11 cellular contexts compared by ENCODE assay signal in genomic region chr17:17778308-17779014, GRCh38. TPM values are rescaled to one million over a fixed set of nuclear protein-coding genes. Genes with fewer than 3 reads are reported as not detected.
DNase-seq lines count a peak whose midpoint lies in the region; ATAC-seq and TF ChIP-seq lines count a peak whose summit lies in the region.
"Had no signal": no experiment of that assay in that cellular context is flagged by ENCODE, and none has a peak within 500 bp of the region (broad histone marks: within the 10 kb centered on the region; RNA-seq: fewer than 3 reads in every experiment).

No MANE protein-coding gene starts in this region.

- DNase-seq in GM03348 (ENCODE audit: low spot score) (peak; percentile 56), choroid plexus epithelial cell (ENCODE audit: low read depth) (peak; percentile 78), hippocampal formation (lab: John Stamatoyannopoulos, UW) (peak; percentile 33 to 74), sigmoid colon (peak; percentile 96), OCI-M1 (lab: John Stamatoyannopoulos, UW) (no peak)
- no peak for DNase-seq in effector memory CD4-positive, alpha-beta T cell
- DNase-seq in activated CD4-positive, CD25-positive, alpha-beta regulatory T cell (lab: John Stamatoyannopoulos, UW): no peak
- DNase-seq: activated gamma-delta T cell, COR-L47 had no signal

- H3K27ac ChIP-seq in sigmoid colon: peak overlapping the region; percentile 87 to 93 (median 92)
- no peak overlapping the region for H3K27ac ChIP-seq in effector memory CD4-positive, alpha-beta T cell (ENCODE audit: insufficient read depth, low read length, poor library complexity, severe bottlenecking)

- H3K9me3 ChIP-seq in sigmoid colon: no peaks in the 10 kb centered on the region
- no peaks in the 10 kb centered on the region for H3K9me3 ChIP-seq in effector memory CD4-positive, alpha-beta T cell (ENCODE audit: control insufficient read depth, low read length)

- H3K4me3 ChIP-seq in choroid plexus epithelial cell (ENCODE audit: low read depth, low read length): no peak overlapping the region
- H3K4me3 ChIP-seq in sigmoid colon: no peak overlapping the region
- no peak overlapping the region for H3K4me3 ChIP-seq in effector memory CD4-positive, alpha-beta T cell (ENCODE audit: insufficient read depth, low read depth, low read length, poor library complexity, severe bottlenecking)

- no peaks in the 10 kb centered on the region for H3K27me3 ChIP-seq in sigmoid colon
- no peaks in the 10 kb centered on the region for H3K27me3 ChIP-seq in effector memory CD4-positive, alpha-beta T cell (replicated peaks; ENCODE audit: control insufficient read depth, insufficient read depth, low read length, poor library complexity, severe bottlenecking)

- H3K4me1 ChIP-seq in sigmoid colon: peaks cover 2 to 90% (median 77%) of the 10 kb centered on the region in 4 donors
- H3K4me1 ChIP-seq in effector memory CD4-positive, alpha-beta T cell (ENCODE audit: control insufficient read depth, insufficient read depth, low read length, poor library complexity, severe bottlenecking): peaks cover 8% of the 10 kb centered on the region

- TF ChIP-seq EP300 in sigmoid colon (IDR thresholded peaks at IDR 0.05): no peak

- WGBS in sigmoid colon, 2 donors: 79 to 83% methylated on average over 8 of the region's 8 CpGs

- no peak for TF ChIP-seq POLR2A in sigmoid colon (IDR thresholded peaks at IDR 0.05)

- no peak for ATAC-seq in GM18873 (IDR thresholded peaks at IDR 0.05; ENCODE audit: low FRiP score, unreplicated experiment)
- ATAC-seq: HCT116 had no signal

- TF ChIP-seq CTCF in choroid plexus epithelial cell (conservative IDR thresholded peaks at IDR 0.05; ENCODE audit: low read depth, low read length) (no peak), sigmoid colon (IDR thresholded peaks at IDR 0.05) (no peak)

- no peaks in the 10 kb centered on the region for H3K36me3 ChIP-seq in sigmoid colon
- H3K36me3 ChIP-seq in effector memory CD4-positive, alpha-beta T cell (ENCODE audit: control insufficient read depth, insufficient read depth, low read length): no peaks in the 10 kb centered on the region

- intact Hi-C loops in sigmoid colon (cut with DNase I): no loop called here

RNA-seq across cellular contexts. Expression of gene SREBF1, which starts 58.3 kb away (rescaled TPM):
- total RNA-seq in sigmoid colon: 10 to 100 TPM; 26.0 to 53.5 (median 43.5) TPM
- 100 to 1,000 TPM in 1 of 3 donors, 10 to 100 TPM in 2; 10.2 to 172 (median 14.3) TPM for polyA plus RNA-seq in sigmoid colon

Comparison
In these comparisons a context has a peak if more than half of its experiments do, and no peak if none do; other contexts are left out.
1. DNase-seq: peak in GM03348 (single experiment), choroid plexus epithelial cell (single experiment), hippocampal formation (2 of 2) and sigmoid colon (single experiment); none in effector memory CD4-positive, alpha-beta T cell (0 of 3), activated CD4-positive, CD25-positive, alpha-beta regulatory T cell (0 of 4) and OCI-M1 (single experiment).